In the genomic region with DNA sequence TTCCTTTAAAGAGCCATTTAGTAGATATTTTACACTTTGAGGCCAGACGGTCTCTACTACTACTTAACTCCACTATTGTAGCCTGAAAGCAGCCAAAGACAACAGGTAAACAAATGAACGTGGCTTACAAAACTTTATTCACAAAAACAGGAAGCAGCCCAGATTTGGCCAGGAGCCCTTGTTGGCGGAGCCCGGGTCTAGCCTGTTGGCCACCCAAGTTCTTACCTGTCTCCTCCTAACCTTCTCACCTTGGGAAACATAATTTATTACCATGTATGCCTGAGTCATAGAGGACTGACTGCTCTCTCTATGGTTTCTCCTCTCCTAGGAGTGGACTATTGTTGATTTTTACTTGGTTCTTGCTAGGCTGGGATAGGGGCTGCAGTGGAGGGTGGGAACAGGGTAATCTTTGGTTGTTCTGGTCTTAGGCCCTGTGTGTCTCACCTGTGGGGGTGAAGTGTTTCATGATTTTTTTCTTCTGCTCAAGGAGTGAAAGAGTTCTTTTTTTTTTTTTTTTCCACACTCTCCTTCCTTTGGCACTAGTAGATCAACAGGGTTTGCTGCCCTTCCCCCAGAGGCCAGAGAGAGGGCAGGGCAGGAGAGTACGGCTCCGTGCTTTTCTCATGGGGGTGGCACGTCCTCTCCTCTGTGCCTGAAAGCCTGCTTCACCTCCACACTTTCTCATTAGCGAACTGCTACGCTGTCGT, we compare ENCODE assay signal across 13 cellular contexts.
DNase-seq lines count a peak whose midpoint lies in the region; ATAC-seq and TF ChIP-seq lines count a peak whose summit lies in the region.
"Had no signal": no experiment of that assay in that cellular context is flagged by ENCODE, and none has a peak within 500 bp of the region (broad histone marks: within the 10 kb centered on the region; RNA-seq: fewer than 3 reads in every experiment).

No MANE protein-coding gene starts in this region.

- H3K4me2 ChIP-seq in GM23338 = peak overlapping the region; percentile 48; the same call in 1 of the 2 replicates
- peak overlapping the region; percentile 53 for H3K4me2 ChIP-seq in osteoblast (ENCODE audit: insufficient read depth, low read length)
- no peak overlapping the region for H3K4me2 ChIP-seq in Karpas-422 (ENCODE audit: low read depth, low read length, poor library complexity, severe bottlenecking)

- TF ChIP-seq POLR2A in esophagus squamous epithelium (IDR thresholded peaks at IDR 0.05) = no peak

- peaks cover 10% of the 10 kb centered on the region; the same call in 2 of the 3 replicates for H3K36me3 Mint-ChIP-seq in GM23338 (ENCODE audit: low read depth)

- no peak overlapping the region for H3K4me3 Mint-ChIP-seq in GM23338

- DNase-seq in GM23338 (ENCODE audit: low spot score) = no peak
- DNase-seq in RWPE2 (ENCODE audit: low spot score) = no peak
- DNase-seq in esophagus squamous epithelium (lab: John Stamatoyannopoulos, UW) = no peak
- DNase-seq in osteoblast (ENCODE audit: insufficient read length, low spot score, missing footprints) = no peak
- DNase-seq in tibial artery = no peak
- DNase-seq in DMS53 treated with DMSO at 0.1 percent for 48 hours (lab: John Stamatoyannopoulos, UW; ENCODE audit: unreplicated experiment) = no peak
- no peak for DNase-seq in Karpas-422
- DNase-seq in cortex of kidney (lab: John Stamatoyannopoulos, UW) = no peak
- DNase-seq: C1 segment of cervical spinal cord, H7, Kasumi-1, kidney glomerular epithelial cell, NCI-H2171 treated with DMSO at 0.1 percent for 48 hours had no signal

- H2AFZ ChIP-seq in GM23338 (no peak overlapping the region), osteoblast (ENCODE audit: low read length) (peak overlapping the region; percentile 57), Karpas-422 (ENCODE audit: low read length) (no peak overlapping the region)

- no peaks in the 10 kb centered on the region for H3K36me3 ChIP-seq in GM23338 (ENCODE audit: insufficient read depth)
- H3K36me3 ChIP-seq in RWPE2 (ENCODE audit: low read depth) = peaks cover 4% of the 10 kb centered on the region; the same call in 1 of the 2 replicates
- H3K36me3 ChIP-seq in esophagus squamous epithelium = peaks cover 0 to under 1% (median 0%) of the 10 kb centered on the region in 3 donors
- H3K36me3 ChIP-seq in osteoblast (ENCODE audit: insufficient read depth, low read length) = no peaks in the 10 kb centered on the region
- peaks cover 0 to 8% (median 5%) of the 10 kb centered on the region in 3 donors for H3K36me3 ChIP-seq in tibial artery
- no peaks in the 10 kb centered on the region for H3K36me3 ChIP-seq in Karpas-422 (ENCODE audit: insufficient read depth, low read length)

- no peaks in the 10 kb centered on the region for H3K27me3 ChIP-seq in GM23338 (ENCODE audit: insufficient read depth)
- H3K27me3 ChIP-seq in RWPE2 (ENCODE audit: insufficient read depth, poor library complexity, severe bottlenecking) = no peaks in the 10 kb centered on the region
- no peaks in the 10 kb centered on the region for H3K27me3 ChIP-seq in esophagus squamous epithelium
- H3K27me3 ChIP-seq in osteoblast (ENCODE audit: insufficient read depth, low read length) = no peaks in the 10 kb centered on the region
- H3K27me3 ChIP-seq in tibial artery = no peaks in the 10 kb centered on the region
- no peaks in the 10 kb centered on the region for H3K27me3 ChIP-seq in Karpas-422 (ENCODE audit: low read length)

- no peaks in the 10 kb centered on the region for H3F3A ChIP-seq in GM23338 (replicated peaks; ENCODE audit: low read depth)

- H3K9me3 Mint-ChIP-seq in GM23338 = no peaks in the 10 kb centered on the region

- H3K9me3 ChIP-seq in RWPE2 (ENCODE audit: severe bottlenecking) (no peaks in the 10 kb centered on the region), esophagus squamous epithelium (no peaks in the 10 kb centered on the region), osteoblast (ENCODE audit: low read depth, low read length) (no peaks in the 10 kb centered on the region), tibial artery (no peaks in the 10 kb centered on the region), Karpas-422 (ENCODE audit: low read length) (no peaks in the 10 kb centered on the region)

- intact Hi-C loops in esophagus squamous epithelium (cut with DNase I) = no loop called here
- intact Hi-C loops in tibial artery (cut with DNase I; ENCODE audit: low total_unique reads) = no loop called here

- peaks cover 4% of the 10 kb centered on the region for H3K27me3 Mint-ChIP-seq in GM23338 (ENCODE audit: insufficient read depth, low read depth, poor library complexity)

- TF ChIP-seq CTCF in GM23338 (conservative IDR thresholded peaks at IDR 0.05; ENCODE audit: low read depth in 2 of 2) (no peak), RWPE2 (IDR thresholded peaks at IDR 0.05; ENCODE audit: poor library complexity, severe bottlenecking) (no peak), esophagus squamous epithelium (IDR thresholded peaks at IDR 0.05) (no peak), osteoblast (IDR thresholded peaks at IDR 0.05; ENCODE audit: extremely low read depth, low read depth, low read length) (no peak), tibial artery (IDR thresholded peaks at IDR 0.05) (no peak)

- no peak for ATAC-seq in GM23338
- ATAC-seq in RWPE2 (ENCODE audit: low read depth) = peak; percentile 95

- H3K9ac ChIP-seq in Karpas-422 (ENCODE audit: low read length) = no peak overlapping the region

- H4K20me1 ChIP-seq in GM23338 (replicated peaks; ENCODE audit: insufficient read depth) (peaks cover 68% of the 10 kb centered on the region), osteoblast (ENCODE audit: insufficient read depth, low read length) (peaks cover 4% of the 10 kb centered on the region), Karpas-422 (ENCODE audit: insufficient read depth, low read depth, low read length) (no peaks in the 10 kb centered on the region)

- H3K9me2 ChIP-seq in GM23338 (ENCODE audit: insufficient read depth) (no peaks in the 10 kb centered on the region), Karpas-422 (replicated peaks; ENCODE audit: insufficient read depth, low read length) (no peaks in the 10 kb centered on the region)

- peaks cover 75% of the 10 kb centered on the region for H3K4me1 Mint-ChIP-seq in GM23338

- H3K4me3 ChIP-seq in GM23338 (no peak overlapping the region), RWPE2 (ENCODE audit: severe bottlenecking) (no peak overlapping the region), esophagus squamous epithelium (no peak overlapping the region), osteoblast (ENCODE audit: insufficient read depth, low read length) (peak overlapping the region; percentile 8), tibial artery (no peak overlapping the region), Karpas-422 (ENCODE audit: low read length) (no peak overlapping the region)

- H3K79me2 ChIP-seq in GM23338 (replicated peaks; ENCODE audit: insufficient read depth) (peaks cover 100% of the 10 kb centered on the region), osteoblast (ENCODE audit: insufficient read depth, low read length) (peaks cover 10% of the 10 kb centered on the region), Karpas-422 (ENCODE audit: low read length) (no peaks in the 10 kb centered on the region)

- 58 to 69% methylated on average over 9 to 10 of the region's 10 CpGs for WGBS in esophagus squamous epithelium, 2 donors

- peaks cover 52% of the 10 kb centered on the region for H3K4me1 ChIP-seq in GM23338 (ENCODE audit: insufficient read depth)
- peaks cover 23% of the 10 kb centered on the region for H3K4me1 ChIP-seq in RWPE2 (ENCODE audit: insufficient read depth, poor library complexity, severe bottlenecking)
- peaks cover 9 to 48% (median 16%) of the 10 kb centered on the region in 3 donors for H3K4me1 ChIP-seq in esophagus squamous epithelium
- peaks cover 16% of the 10 kb centered on the region for H3K4me1 ChIP-seq in osteoblast (ENCODE audit: insufficient read depth, low read length)
- H3K4me1 ChIP-seq in tibial artery = peaks cover 0 to 31% (median 18%) of the 10 kb centered on the region in 4 donors
- H3K4me1 ChIP-seq in Karpas-422 (ENCODE audit: low read length) = no peaks in the 10 kb centered on the region

- H3K27ac ChIP-seq in GM23338 (ENCODE audit: low read depth) (peak overlapping the region; percentile 20), RWPE2 (ENCODE audit: poor library complexity, severe bottlenecking) (peak overlapping the region; percentile 31), esophagus squamous epithelium (peak overlapping the region in 3 of 4 donors; percentile 29 to 62 (median 44)), osteoblast (ENCODE audit: low read depth, low read length) (no peak overlapping the region), tibial artery (no peak overlapping the region), Karpas-422 (ENCODE audit: low read length) (no peak overlapping the region)

- peak overlapping the region; percentile 86 for H3K27ac Mint-ChIP-seq in GM23338

TF ChIP-seq in GM23338, 12 proteins besides CTCF, POLR2A, EP300 and RAD21 (continues in another document):
- TF ChIP-seq POLR2AphosphoS5 (IDR thresholded peaks at IDR 0.05; ENCODE audit: low read depth) (no peak), ZNF114 (CRISPR knock-in tag; IDR thresholded peaks at IDR 0.05) (no peak), NANOG (IDR thresholded peaks at IDR 0.05; ENCODE audit: borderline replicate concordance) (no peak), ZNF331 (CRISPR knock-in tag; IDR thresholded peaks at IDR 0.05; ENCODE audit: low read depth) (no peak), STAT1 (IDR thresholded peaks at IDR 0.05; ENCODE audit: unreplicated experiment) (no peak), JUNB (IDR thresholded peaks at IDR 0.05; ENCODE audit: unreplicated experiment) (no peak), CREB1 (CRISPR knock-in tag; IDR thresholded peaks at IDR 0.05; ENCODE audit: low read depth) (no peak), EZH2phosphoT487 (IDR thresholded peaks at IDR 0.05; ENCODE audit: unreplicated experiment) (no peak), EZH2 (IDR thresholded peaks at IDR 0.05; ENCODE audit: low read depth, unreplicated experiment) (no peak)

Comparison
In these comparisons a context has a peak if more than half of its experiments do, and no peak if none do; other contexts are left out.
1. H3K27ac ChIP-seq: peak in GM23338 (single experiment), RWPE2 (single experiment) and esophagus squamous epithelium (3 of 4); none in osteoblast (single experiment), tibial artery (0 of 2) and Karpas-422 (single experiment).